In genomic region chr12:104534162-104534856, GRCh38 we compare ENCODE assay signal across 1 cellular context.
TF ChIP-seq lines count a peak whose summit lies in the region.

No MANE protein-coding gene starts in this region.

TF ChIP-seq in WTC11, 78 proteins besides CTCF, POLR2A, EP300 and RAD21 (continued from another document):
- TF ChIP-seq, protein P1, sequence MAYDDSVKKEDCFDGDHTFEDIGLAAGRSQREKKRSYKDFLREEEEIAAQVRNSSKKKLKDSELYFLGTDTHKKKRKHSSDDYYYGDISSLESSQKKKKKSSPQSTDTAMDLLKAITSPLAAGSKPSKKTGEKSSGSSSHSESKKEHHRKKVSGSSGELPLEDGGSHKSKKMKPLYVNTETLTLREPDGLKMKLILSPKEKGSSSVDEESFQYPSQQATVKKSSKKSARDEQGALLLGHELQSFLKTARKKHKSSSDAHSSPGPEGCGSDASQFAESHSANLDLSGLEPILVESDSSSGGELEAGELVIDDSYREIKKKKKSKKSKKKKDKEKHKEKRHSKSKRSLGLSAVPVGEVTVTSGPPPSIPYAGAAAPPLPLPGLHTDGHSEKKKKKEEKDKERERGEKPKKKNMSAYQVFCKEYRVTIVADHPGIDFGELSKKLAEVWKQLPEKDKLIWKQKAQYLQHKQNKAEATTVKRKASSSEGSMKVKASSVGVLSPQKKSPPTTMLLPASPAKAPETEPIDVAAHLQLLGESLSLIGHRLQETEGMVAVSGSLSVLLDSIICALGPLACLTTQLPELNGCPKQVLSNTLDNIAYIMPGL (CRISPR knock-in tag; IDR thresholded peaks at IDR 0.05), result no peak
- TF ChIP-seq ZNF512 (CRISPR knock-in tag; IDR thresholded peaks at IDR 0.05; ENCODE audit: borderline replicate concordance) (no peak), AR (CRISPR knock-in tag; IDR thresholded peaks at IDR 0.05) (no peak)
